20 cellular contexts compared by ENCODE assay signal in genomic region chr4:175459571-175459970, GRCh38.
"Had no signal": no experiment of that assay in that cellular context is flagged by ENCODE, and none has a peak within 500 bp of the region (broad histone marks: within the 10 kb centered on the region; RNA-seq: fewer than 3 reads in every experiment).

No MANE protein-coding gene starts in this region.

- H2AFZ ChIP-seq: hepatocyte had no signal

- H3K27me3 ChIP-seq: hepatocyte, upper lobe of right lung had no signal

- H3K4me2 ChIP-seq: hepatocyte had no signal

- H3K4me1 Mint-ChIP-seq: activated CD4-positive, alpha-beta T cell treated with anti-CD3 and anti-CD28 coated beads, Interleukin-2, amount 10 ng/mL, durations not matched to agents 24 days and 14 days; brain; stimulated activated effector memory CD8-positive, alpha-beta T cell treated with anti-CD3 and anti-CD28 coated beads, Interleukin-12 subunit alpha, Interleukin-12 subunit beta, amount 100 ng/mL, for 72 hours; T-helper 17 cell had no signal

- H3K9me3 ChIP-seq: thoracic aorta, upper lobe of right lung had no signal

- H3K9me3 Mint-ChIP-seq: activated CD4-positive, alpha-beta T cell treated with anti-CD3 and anti-CD28 coated beads, Interleukin-2, amount 10 ng/mL, durations not matched to agents 24 days and 14 days had no signal

- ATAC-seq: activated CD8-positive, alpha-beta T cell treated with anti-CD3 and anti-CD28 coated beads, Interleukin-2, amount 10 ng/mL, durations not matched to agents 7 days and 5 days; activated naive CD4-positive, alpha-beta T cell treated with anti-CD3 and anti-CD28 coated beads, Interleukin-2, amount 50 U/mL, for 72 hours; activated T-cell treated with anti-CD3 and anti-CD28 coated beads, Interleukin-2, amount 50 U/mL, for 72 hours; left lobe of liver; stimulated activated effector memory CD8-positive, alpha-beta T cell treated with anti-CD3 and anti-CD28 coated beads, Interleukin-12 subunit alpha, Interleukin-12 subunit beta, amount 100 ng/mL, for 72 hours; T-helper 17 cell; upper lobe of right lung had no signal

- H3K79me2 ChIP-seq: hepatocyte had no signal

- DNase-seq: activated B cell treated with CpG ODN at 0.5 μM for 24 hours; activated CD4-positive, alpha-beta T cell treated with anti-CD3 and anti-CD28 coated beads, Interleukin-2, amount 10 ng/mL, durations not matched to agents 24 days and 14 days; activated CD8-positive, alpha-beta memory T cell treated with anti-CD3 and anti-CD28 coated beads, Interleukin-2, amount 50 U/mL, for 4 hours; activated CD8-positive, alpha-beta T cell treated with anti-CD3 and anti-CD28 coated beads, Interleukin-2, amount 10 ng/mL, durations not matched to agents 7 days and 5 days; activated gamma-delta T cell; activated T-cell treated with anti-CD3 and anti-CD28 coated beads, Interleukin-2, amount 50 U/mL, for 72 hours; amniotic stem cell; cerebellar nuclear complex; endodermal cell; naive B cell; retina; T-helper 17 cell; upper lobe of right lung had no signal

- H3K36me3 Mint-ChIP-seq: activated naive CD4-positive, alpha-beta T cell treated with anti-CD3 and anti-CD28 coated beads, Interleukin-2, amount 50 U/mL, for 72 hours; brain; naive B cell; stimulated activated effector memory CD8-positive, alpha-beta T cell treated with anti-CD3 and anti-CD28 coated beads, Interleukin-12 subunit alpha, Interleukin-12 subunit beta, amount 100 ng/mL, for 72 hours had no signal

- H3K27me3 Mint-ChIP-seq: activated B cell treated with CpG ODN at 0.5 μM for 24 hours; activated CD4-positive, alpha-beta T cell treated with anti-CD3 and anti-CD28 coated beads, Interleukin-2, amount 10 ng/mL, durations not matched to agents 24 days and 14 days; naive B cell; T-helper 17 cell had no signal

- H3K27ac ChIP-seq: hepatocyte, thoracic aorta, upper lobe of right lung had no signal

- FAIRE-seq: keratinocyte had no signal

- H3K27ac Mint-ChIP-seq: activated B cell treated with CpG ODN at 0.5 μM for 24 hours; activated CD4-positive, alpha-beta T cell treated with anti-CD3 and anti-CD28 coated beads, Interleukin-2, amount 10 ng/mL, durations not matched to agents 24 days and 14 days; activated CD8-positive, alpha-beta T cell treated with anti-CD3 and anti-CD28 coated beads, Interleukin-2, amount 10 ng/mL, durations not matched to agents 7 days and 5 days; activated naive CD4-positive, alpha-beta T cell treated with anti-CD3 and anti-CD28 coated beads, Interleukin-2, amount 50 U/mL, for 72 hours; activated T-cell treated with anti-CD3 and anti-CD28 coated beads, Interleukin-2, amount 50 U/mL, for 72 hours; brain; endodermal cell; naive B cell; stimulated activated effector memory CD8-positive, alpha-beta T cell treated with anti-CD3 and anti-CD28 coated beads, Interleukin-12 subunit alpha, Interleukin-12 subunit beta, amount 100 ng/mL, for 72 hours; T-helper 17 cell had no signal

- H3K4me1 ChIP-seq: upper lobe of right lung had no signal

- H3K4me3 Mint-ChIP-seq: activated B cell treated with CpG ODN at 0.5 μM for 24 hours; activated CD4-positive, alpha-beta T cell treated with anti-CD3 and anti-CD28 coated beads, Interleukin-2, amount 10 ng/mL, durations not matched to agents 24 days and 14 days; activated CD8-positive, alpha-beta T cell treated with anti-CD3 and anti-CD28 coated beads, Interleukin-2, amount 10 ng/mL, durations not matched to agents 7 days and 5 days; activated T-cell treated with anti-CD3 and anti-CD28 coated beads, Interleukin-2, amount 50 U/mL, for 72 hours; brain; endodermal cell; stimulated activated effector memory CD8-positive, alpha-beta T cell treated with anti-CD3 and anti-CD28 coated beads, Interleukin-12 subunit alpha, Interleukin-12 subunit beta, amount 100 ng/mL, for 72 hours; T-helper 17 cell had no signal

- H3K36me3 ChIP-seq: thoracic aorta, upper lobe of right lung had no signal

- H3K4me3 ChIP-seq: hepatocyte, thoracic aorta, upper lobe of right lung had no signal
